In the genomic region with DNA sequence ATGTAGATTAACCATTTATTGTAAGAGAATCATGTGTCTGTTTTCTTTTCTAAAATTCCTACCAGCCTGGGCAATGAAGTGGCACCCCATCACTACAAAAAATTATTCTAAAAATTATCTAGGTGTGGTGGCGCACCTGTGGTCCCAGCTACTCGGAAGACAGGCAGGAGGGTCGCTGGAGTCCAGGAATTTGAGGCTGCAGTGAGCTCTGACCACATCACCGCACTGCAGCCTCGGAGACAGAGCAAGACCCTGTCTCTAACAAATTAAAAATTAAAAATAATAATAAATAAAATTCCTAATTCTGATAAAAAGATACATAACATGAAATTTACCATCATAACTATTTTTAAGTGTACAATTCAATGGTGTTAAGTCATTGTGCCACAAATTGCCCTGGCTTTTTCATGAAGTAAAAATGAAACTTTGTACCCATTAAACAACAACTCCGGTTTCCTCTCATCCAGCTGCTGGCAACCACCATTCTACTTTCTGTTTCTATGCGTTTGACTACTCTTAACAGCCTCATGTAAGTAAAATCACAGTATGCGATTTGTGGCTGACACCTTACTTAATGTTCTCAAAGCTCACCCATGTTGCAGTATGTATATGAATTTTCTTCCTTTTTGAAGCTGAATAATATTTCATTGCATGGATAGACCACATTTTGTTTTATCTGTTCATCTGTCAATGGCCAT, we compare ENCODE assay signal across 9 cellular contexts. TPM values are rescaled to one million over a fixed set of nuclear protein-coding genes. Genes with fewer than 3 reads are reported as not detected.
DNase-seq lines count a peak whose midpoint lies in the region; ATAC-seq and TF ChIP-seq lines count a peak whose summit lies in the region.
"Had no signal": no experiment of that assay in that cellular context is flagged by ENCODE, and none has a peak within 500 bp of the region (broad histone marks: within the 10 kb centered on the region; RNA-seq: fewer than 3 reads in every experiment).

No MANE protein-coding gene starts in this region.

- no peaks in the 10 kb centered on the region for H3K9me3 ChIP-seq in CD4-positive, alpha-beta memory T cell (ENCODE audit: control insufficient read depth in 1 of 2, low read length in 2 of 2)
- H3K9me3 ChIP-seq in vagina (no peaks in the 10 kb centered on the region), aorta (ENCODE audit: control insufficient read depth, low read length) (no peaks in the 10 kb centered on the region)
- H3K9me3 ChIP-seq: SJCRH30 had no signal

- no peaks in the 10 kb centered on the region for H3K27me3 ChIP-seq in CD4-positive, alpha-beta memory T cell (ENCODE audit: insufficient read depth, low read length)
- H3K27me3 ChIP-seq in vagina (no peaks in the 10 kb centered on the region), aorta (ENCODE audit: control insufficient read depth in 1 of 2, insufficient read depth in 2 of 2, low read length in 1 of 2) (no peaks in the 10 kb centered on the region)
- H3K27me3 ChIP-seq: SJCRH30 had no signal

- WGBS in aorta, 2 donors, result 79 to 88% methylated on average over 8 of the region's 8 CpGs

- intact Hi-C loops in CD4-positive, alpha-beta memory T cell (cut with micrococcal nuclease), result no loop called here
- intact Hi-C loops in vagina (cut with DNase I), result no loop called here
- intact Hi-C loops in aorta (cut with DNase I), result no loop called here

- no peak overlapping the region for H3K27ac ChIP-seq in CD4-positive, alpha-beta memory T cell (ENCODE audit: low read depth, low read length)
- H3K27ac ChIP-seq in vagina, result no peak overlapping the region
- H3K27ac ChIP-seq in aorta (ENCODE audit: low read depth in 1 of 2, low read length in 2 of 2), result no peak overlapping the region
- H3K27ac ChIP-seq: SJCRH30 had no signal

- peaks cover 6% of the 10 kb centered on the region for H3K4me1 ChIP-seq in CD4-positive, alpha-beta memory T cell (ENCODE audit: insufficient read depth, low read length)
- no peaks in the 10 kb centered on the region for H3K4me1 ChIP-seq in vagina
- no peaks in the 10 kb centered on the region for H3K4me1 ChIP-seq in aorta (ENCODE audit: control insufficient read depth in 1 of 2, insufficient read depth in 2 of 2, low read length in 2 of 2)
- H3K4me1 ChIP-seq: SJCRH30 had no signal

- no peak for TF ChIP-seq CTCF in vagina (IDR thresholded peaks at IDR 0.05)

- H3K4me3 Mint-ChIP-seq in CD4-positive, alpha-beta memory T cell, result peak overlapping the region; percentile 45 to 75 (median 54)
- H3K4me3 Mint-ChIP-seq in activated CD8-positive, alpha-beta T cell treated with anti-CD3 and anti-CD28 coated beads, Interleukin-2, amount 10 ng/mL, durations not matched to agents 7 days and 5 days, result peak overlapping the region; percentile 48

- no peak for TF ChIP-seq POLR2A in vagina (IDR thresholded peaks at IDR 0.05)

- H3K9me3 Mint-ChIP-seq in CD4-positive, alpha-beta memory T cell, result no peaks in the 10 kb centered on the region
- H3K9me3 Mint-ChIP-seq in activated CD8-positive, alpha-beta T cell treated with anti-CD3 and anti-CD28 coated beads, Interleukin-2, amount 10 ng/mL, durations not matched to agents 7 days and 5 days (ENCODE audit: insufficient read depth), result no peaks in the 10 kb centered on the region

- peak overlapping the region in 3 of 7 donors; percentile 2 to 72 (median 14) for H3K27ac Mint-ChIP-seq in CD4-positive, alpha-beta memory T cell
- H3K27ac Mint-ChIP-seq in activated CD8-positive, alpha-beta T cell treated with anti-CD3 and anti-CD28 coated beads, Interleukin-2, amount 10 ng/mL, durations not matched to agents 7 days and 5 days, result peak overlapping the region; percentile 81

- H3K27me3 Mint-ChIP-seq in CD4-positive, alpha-beta memory T cell, result peaks cover 0 to 2% of the 10 kb centered on the region in 2 donors
- H3K27me3 Mint-ChIP-seq in activated CD8-positive, alpha-beta T cell treated with anti-CD3 and anti-CD28 coated beads, Interleukin-2, amount 10 ng/mL, durations not matched to agents 7 days and 5 days (ENCODE audit: low read depth), result peaks cover 14% of the 10 kb centered on the region

- POLR2A ChIA-PET in CD4-positive, alpha-beta memory T cell (lab: Charles Lee; ENCODE audit: partially characterized antibody), result interaction anchor here (1.4 kb wide), 1 partner anchor 20 kb away, joined by 3 read pairs; a partner anchor contains a TSS
- POLR2A ChIA-PET in activated CD8-positive, alpha-beta T cell treated with anti-CD3 and anti-CD28 coated beads, Interleukin-2, amount 10 ng/mL, durations not matched to agents 7 days and 5 days (lab: Charles Lee), result interaction anchor here (0.8 kb wide), 1 partner anchor 42 kb away, joined by 3 read pairs; no protein-coding TSS in a partner anchor

- H3K4me1 Mint-ChIP-seq in CD4-positive, alpha-beta memory T cell, result peaks cover 6 to 15% (median 6%) of the 10 kb centered on the region in 4 donors
- peaks cover 24% of the 10 kb centered on the region for H3K4me1 Mint-ChIP-seq in activated CD8-positive, alpha-beta T cell treated with anti-CD3 and anti-CD28 coated beads, Interleukin-2, amount 10 ng/mL, durations not matched to agents 7 days and 5 days (ENCODE audit: low read depth)

- CTCF ChIA-PET in CD4-positive, alpha-beta memory T cell (lab: Charles Lee; ENCODE audit: partially characterized antibody), result interaction anchor here (0.9 kb wide), 1 partner anchor 30 kb away, joined by 3 read pairs; no protein-coding TSS in a partner anchor
- CTCF ChIA-PET in activated CD8-positive, alpha-beta T cell treated with anti-CD3 and anti-CD28 coated beads, Interleukin-2, amount 10 ng/mL, durations not matched to agents 7 days and 5 days (lab: Charles Lee), result interaction anchor here (1.4 kb wide), 1 partner anchor 126 kb away, joined by 6 read pairs; no protein-coding TSS in a partner anchor

- no peaks in the 10 kb centered on the region for H3K36me3 Mint-ChIP-seq in CD4-positive, alpha-beta memory T cell
- H3K36me3 Mint-ChIP-seq in activated CD8-positive, alpha-beta T cell treated with anti-CD3 and anti-CD28 coated beads, Interleukin-2, amount 10 ng/mL, durations not matched to agents 7 days and 5 days (ENCODE audit: low read depth), result no peaks in the 10 kb centered on the region

- H3K4me3 ChIP-seq in CD4-positive, alpha-beta memory T cell (ENCODE audit: low read length in 2 of 2), result no peak overlapping the region
- no peak overlapping the region for H3K4me3 ChIP-seq in vagina
- no peak overlapping the region for H3K4me3 ChIP-seq in aorta (ENCODE audit: low read length in 2 of 2)
- H3K4me3 ChIP-seq: SJCRH30 had no signal

- no peaks in the 10 kb centered on the region for H3K36me3 ChIP-seq in CD4-positive, alpha-beta memory T cell (ENCODE audit: insufficient read depth, low read length)
- H3K36me3 ChIP-seq in vagina (no peaks in the 10 kb centered on the region), aorta (ENCODE audit: control insufficient read depth in 1 of 2, insufficient read depth in 2 of 2, low read length in 1 of 2) (no peaks in the 10 kb centered on the region)
- H3K36me3 ChIP-seq: SJCRH30 had no signal

- ATAC-seq in GM19372 (IDR thresholded peaks at IDR 0.05; ENCODE audit: low read depth, unreplicated experiment) (peak; percentile 94), HG03135 (IDR thresholded peaks at IDR 0.05; ENCODE audit: unreplicated experiment) (peak; percentile 98), aorta (ENCODE audit: low FRiP score) (no peak)
- peak; percentile 99 for ATAC-seq in activated CD8-positive, alpha-beta T cell treated with anti-CD3 and anti-CD28 coated beads, Interleukin-2, amount 10 ng/mL, durations not matched to agents 7 days and 5 days

- peak; percentile 14 to 45 (median 24) for DNase-seq in CD4-positive, alpha-beta memory T cell
- peak; percentile 69 for DNase-seq in activated CD8-positive, alpha-beta T cell treated with anti-CD3 and anti-CD28 coated beads, Interleukin-2, amount 10 ng/mL, durations not matched to agents 7 days and 5 days
- DNase-seq in SHP77 treated with DMSO at 0.1 percent for 48 hours (lab: John Stamatoyannopoulos, UW) (no peak), KG1 (lab: John Stamatoyannopoulos, UW) (no peak), vagina (ENCODE audit: extremely low spot score in 2 of 2) (no peak), aorta (no peak)
- DNase-seq: SJCRH30 had no signal

RNA-seq across cellular contexts. Expression of a gene that starts 20.6 kb away (rescaled TPM):
- 1 to 10 TPM; 3.9 to 4.8 TPM for total RNA-seq in CD4-positive, alpha-beta memory T cell
- 1 to 10 TPM; 2.2 to 2.7 TPM for polyA plus RNA-seq in CD4-positive, alpha-beta memory T cell
- 1 to 10 TPM; 1.6 to 2.0 TPM for total RNA-seq in activated CD8-positive, alpha-beta T cell treated with anti-CD3 and anti-CD28 coated beads, Interleukin-2, amount 10 ng/mL, durations not matched to agents 7 days and 5 days
- total RNA-seq in vagina (23.3 TPM), aorta (10 to 100 TPM; 11.3 to 12.5 TPM)
- 1 to 10 TPM; 3.8 to 4.1 TPM for polyA plus RNA-seq in aorta

Comparison
In these comparisons a context has a peak if more than half of its experiments do, and no peak if none do; other contexts are left out.
1. DNase-seq: peak in CD4-positive, alpha-beta memory T cell (5 of 5) and activated CD8-positive, alpha-beta T cell treated with anti-CD3 and anti-CD28 coated beads, Interleukin-2, amount 10 ng/mL, durations not matched to agents 7 days and 5 days (single experiment); none in SHP77 treated with DMSO at 0.1 percent for 48 hours (single experiment), KG1 (single experiment), vagina (0 of 2) and aorta (0 of 2).